Comparison of ENCODE assay signal across 25 cellular contexts in the genomic region with DNA sequence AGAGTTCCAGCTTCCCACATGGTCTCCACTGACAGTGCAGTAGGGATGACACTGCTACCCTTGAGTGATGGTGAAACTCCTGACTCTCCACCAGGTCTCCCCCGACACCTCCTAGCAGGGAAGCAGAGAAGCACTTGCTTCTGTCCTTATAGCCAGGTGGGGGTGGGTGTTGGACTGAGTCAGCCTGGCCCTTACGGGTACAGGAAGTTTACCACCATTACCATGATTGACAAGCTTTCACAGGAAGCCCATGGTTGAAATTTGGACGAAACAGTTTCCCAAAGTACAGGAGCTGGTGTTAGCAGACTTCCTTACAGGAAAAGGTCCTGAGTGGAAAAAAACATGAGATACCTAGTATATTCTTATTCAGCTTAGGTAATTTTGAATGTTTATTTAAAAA. TPM values are rescaled to one million over a fixed set of nuclear protein-coding genes. Genes with fewer than 3 reads are reported as not detected.
DNase-seq lines count a peak whose midpoint lies in the region; ATAC-seq, FAIRE-seq and TF ChIP-seq lines count a peak whose summit lies in the region.
"Had no signal": no experiment of that assay in that cellular context is flagged by ENCODE, and none has a peak within 500 bp of the region (broad histone marks: within the 10 kb centered on the region; RNA-seq: fewer than 3 reads in every experiment).

No MANE protein-coding gene starts in this region.

- ATAC-seq in GM21786 (IDR thresholded peaks at IDR 0.05; ENCODE audit: unreplicated experiment) = no peak
- ATAC-seq: CD8-positive, alpha-beta T cell; GM23338 had no signal

- H4K8ac ChIP-seq in mesendoderm (ENCODE audit: low read depth, low read length) = no peak overlapping the region

- H4K5ac ChIP-seq in mesendoderm (ENCODE audit: low read length) = no peak overlapping the region

- H3K79me2 ChIP-seq in endothelial cell of umbilical vein (ENCODE audit: control insufficient read depth, insufficient read depth, low read length) (peaks cover 13% of the 10 kb centered on the region), mesendoderm (ENCODE audit: control insufficient read depth, insufficient read depth, low read length) (peaks cover 6% of the 10 kb centered on the region)

- H3K4me2 ChIP-seq in endothelial cell of umbilical vein (ENCODE audit: insufficient read depth, low read length) = peak overlapping the region; percentile 61
- no peak overlapping the region for H3K4me2 ChIP-seq in mesendoderm (ENCODE audit: low read length)
- H3K4me2 ChIP-seq: GM23338, KMS-11 had no signal

- H2AFZ ChIP-seq in endothelial cell of umbilical vein (ENCODE audit: low read depth, low read length) = peak overlapping the region; percentile 58
- H2AFZ ChIP-seq: GM23338 had no signal

- no CpG with 5 or more reads among the region's 3 CpGs for WGBS in mesendoderm (ENCODE audit: extremely low coverage, insufficient coverage, low lambda C conversion rate)

- DNase-seq in M059J (ENCODE audit: low read depth) (peak; percentile 13), endothelial cell of umbilical vein (ENCODE audit: low read depth, low spot score) (peak; percentile 83), mesendoderm (peak; percentile 32), GM03348 (ENCODE audit: low spot score) (no peak), NCI-H2029 treated with DMSO at 0.1 percent for 48 hours (lab: John Stamatoyannopoulos, UW) (no peak)
- DNase-seq in activated CD4-positive, alpha-beta T cell treated with anti-CD3 and anti-CD28 coated beads, Interleukin-2, amount 50 U/mL, for 4 hours = no peak
- DNase-seq: C1 segment of cervical spinal cord; CD8-positive, alpha-beta T cell; DMS 273 treated with DMSO at 0.1 percent for 48 hours; DMS79; HCEC 1CT; NCI-H1048; NCI-H1417; NCI-H1694; NCI-H2081; NCI-H2227 treated with DMSO at 0.1 percent for 48 hours; NCI-H526 treated with DMSO at 0.1 percent for 48 hours; Peyer's patch; SHP77 treated with DMSO at 0.1 percent for 48 hours had no signal

- H3K27ac ChIP-seq in endothelial cell of umbilical vein (ENCODE audit: insufficient read depth, low read depth, low read length) = no peak overlapping the region
- H3K27ac ChIP-seq in mesendoderm (ENCODE audit: low read depth, low read length) = no peak overlapping the region
- H3K27ac ChIP-seq: KMS-11, Peyer's patch had no signal

- no peak overlapping the region for H3K4ac ChIP-seq in mesendoderm (ENCODE audit: low read depth, low read length)

- TF ChIP-seq CTCF in endothelial cell of umbilical vein (IDR thresholded peaks at IDR 0.05; ENCODE audit: extremely low read depth in 1 of 2, insufficient read depth in 1 of 2, low read depth in 1 of 2, low read length in 2 of 2) = no peak

- intact Hi-C loops in endothelial cell of umbilical vein (cut with micrococcal nuclease) = no loop called here

- no peaks in the 10 kb centered on the region for H3K36me3 ChIP-seq in endothelial cell of umbilical vein (ENCODE audit: control insufficient read depth in 2 of 2, extremely low read depth in 1 of 2, insufficient read depth in 2 of 2, low read length in 2 of 2)
- no peaks in the 10 kb centered on the region for H3K36me3 ChIP-seq in mesendoderm (ENCODE audit: control insufficient read depth, insufficient read depth, low read length)
- H3K36me3 ChIP-seq: Peyer's patch had no signal

- no peak overlapping the region for H3K56ac ChIP-seq in mesendoderm (ENCODE audit: low read length)

- no peaks in the 10 kb centered on the region for H4K20me1 ChIP-seq in endothelial cell of umbilical vein (replicated peaks; ENCODE audit: control insufficient read depth, extremely low read depth, insufficient read depth, low read length)

- no peaks in the 10 kb centered on the region for H3K9me3 ChIP-seq in endothelial cell of umbilical vein (replicated peaks; ENCODE audit: control insufficient read depth, insufficient read depth, low read length)
- H3K9me3 ChIP-seq: Peyer's patch had no signal

- BruUV-seq in endothelial cell of umbilical vein (replicated peaks; lab: Mats Ljungman, UMichigan) = no TSS peak

- H3K9ac ChIP-seq in endothelial cell of umbilical vein (replicated peaks; ENCODE audit: extremely low read depth, insufficient read depth, low read length) (no peak overlapping the region), mesendoderm (ENCODE audit: low read length) (no peak overlapping the region)
- H3K9ac ChIP-seq: KMS-11 had no signal

- H3K4me3 ChIP-seq in endothelial cell of umbilical vein (replicated peaks in 1 of 3; ENCODE audit: insufficient read depth in 1 of 3, low read depth in 1 of 3, low read length in 3 of 3) (no peak overlapping the region), mesendoderm (ENCODE audit: low read length) (no peak overlapping the region)
- H3K4me3 ChIP-seq: GM23338, Peyer's patch had no signal

- H3K27me3 ChIP-seq in endothelial cell of umbilical vein (ENCODE audit: control insufficient read depth in 2 of 2, insufficient read depth in 2 of 2, low read length in 2 of 2) (peaks cover 0 to 3% of the 10 kb centered on the region in 2 experiments), mesendoderm (ENCODE audit: insufficient read depth, low read length, poor library complexity) (no peaks in the 10 kb centered on the region)
- H3K27me3 ChIP-seq: Peyer's patch had no signal

- dilution Hi-C loops in endothelial cell of umbilical vein (cut with MboI; ENCODE audit: extremely low pct_ligation_motif_present, low sequenced_read_pairs) = no loop called here

- H2BK5ac ChIP-seq in mesendoderm (ENCODE audit: low read length) = no peak overlapping the region

- H3K79me1 ChIP-seq in mesendoderm (ENCODE audit: low read length) = peaks cover 3% of the 10 kb centered on the region

- FAIRE-seq in endothelial cell of umbilical vein (lab: Jason Lieb, UNC) = peak; percentile 93
- FAIRE-seq: GM18507 had no signal

- H3K18ac ChIP-seq in mesendoderm (ENCODE audit: low read length) = no peak overlapping the region

- CTCF ChIA-PET in endothelial cell of umbilical vein (lab: Charles Lee) = interaction anchor here (1.2 to 3.7 kb wide), 7 partner anchors 24 to 499 kb away, joined by 3 to 12 read pairs (median 4); no protein-coding TSS in a partner anchor

- no peak overlapping the region for H2BK120ac ChIP-seq in mesendoderm (ENCODE audit: low read depth, low read length)

- H3K4me1 ChIP-seq in endothelial cell of umbilical vein (ENCODE audit: control insufficient read depth, extremely low read depth, insufficient read depth, low read length) (peaks cover 28% of the 10 kb centered on the region), mesendoderm (ENCODE audit: control insufficient read depth, low read depth, low read length) (no peaks in the 10 kb centered on the region)
- H3K4me1 ChIP-seq: Peyer's patch had no signal

- H3K9me1 ChIP-seq in endothelial cell of umbilical vein (replicated peaks; ENCODE audit: control insufficient read depth, extremely low read depth, insufficient read depth, low read length) = no peaks in the 10 kb centered on the region

- H3K23ac ChIP-seq in mesendoderm (ENCODE audit: low read length) = no peak overlapping the region

- no peak overlapping the region for H2BK15ac ChIP-seq in mesendoderm (replicated peaks; ENCODE audit: low read depth)

- H2AK5ac ChIP-seq in mesendoderm (ENCODE audit: low read length) = no peak overlapping the region

- POLR2A ChIA-PET in endothelial cell of umbilical vein (lab: Charles Lee) = no interaction called here

- TF ChIP-seq POLR2A in endothelial cell of umbilical vein (IDR thresholded peaks at IDR 0.05; ENCODE audit: low read depth, low read length) = no peak

TF ChIP-seq in endothelial cell of umbilical vein, 7 proteins besides CTCF, POLR2A, EP300 and RAD21:
- TF ChIP-seq FOS (IDR thresholded peaks at IDR 0.05; ENCODE audit: borderline replicate concordance, insufficient read depth, low read length) = peak; percentile 60
- TF ChIP-seq POLR2AphosphoS5 (IDR thresholded peaks at IDR 0.05; ENCODE audit: insufficient read depth, low read depth, low read length) = peak; percentile 34
- peak; percentile 32 for TF ChIP-seq JUN (IDR thresholded peaks at IDR 0.05; ENCODE audit: borderline replicate concordance, insufficient read depth, insufficient read length, low read depth)
- TF ChIP-seq, protein P1, sequence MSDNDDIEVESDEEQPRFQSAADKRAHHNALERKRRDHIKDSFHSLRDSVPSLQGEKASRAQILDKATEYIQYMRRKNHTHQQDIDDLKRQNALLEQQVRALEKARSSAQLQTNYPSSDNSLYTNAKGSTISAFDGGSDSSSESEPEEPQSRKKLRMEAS (IDR thresholded peaks at IDR 0.05; ENCODE audit: insufficient read depth, insufficient read length) = no peak

RNA-seq across cellular contexts. Expression of gene FBXL7, which starts 3.1 kb away (rescaled TPM):
- 9.7 and 12.5 TPM in 2 replicates for total RNA-seq in M059J (2014; rRNA removed; shearing (Covaris generic))
- 28.6 and 32.2 TPM in 2 replicates for total RNA-seq in endothelial cell of umbilical vein
- 23.5 and 24.1 TPM in 2 replicates for polyA plus RNA-seq in endothelial cell of umbilical vein
- 15.0 and 16.1 TPM in 2 replicates for polyA plus RNA-seq in endothelial cell of umbilical vein (2011; cell fraction: cytosol; rRNA removed)
- polyA plus RNA-seq in endothelial cell of umbilical vein (2011; cell fraction: nucleus; rRNA removed) = 54.8 and 59.9 TPM in 2 replicates
- 16.9 and 23.3 TPM in 2 replicates for polyA plus RNA-seq in endothelial cell of umbilical vein (2012)
- polyA minus RNA-seq in endothelial cell of umbilical vein = 26.9 and 29.2 TPM in 2 replicates
- polyA minus RNA-seq in endothelial cell of umbilical vein (2011; cell fraction: cytosol; rRNA and poly(A)+ RNA removed) = not detected
- polyA minus RNA-seq in endothelial cell of umbilical vein (2011; cell fraction: nucleus; rRNA and poly(A)+ RNA removed) = 45.4 and 60.4 TPM in 2 replicates
- polyA plus RNA-seq in mesendoderm (2013, experiment 1 of 2) = 11.1 TPM
- polyA plus RNA-seq in mesendoderm (2013, experiment 2 of 2) = 10.9 TPM
- total RNA-seq: CD8-positive, alpha-beta T cell; OCI-LY7 had no signal
- polyA plus RNA-seq: IgD-negative memory B cell had no signal

Comparison
In these comparisons a context has a peak if more than half of its experiments do, and no peak if none do; other contexts are left out.
1. DNase-seq: peak in M059J (single experiment), endothelial cell of umbilical vein (single experiment) and mesendoderm (single experiment); none in GM03348 (single experiment), NCI-H2029 treated with DMSO at 0.1 percent for 48 hours (single experiment) and activated CD4-positive, alpha-beta T cell treated with anti-CD3 and anti-CD28 coated beads, Interleukin-2, amount 50 U/mL, for 4 hours (0 of 2).